ENCODE assay signal across 16 cellular contexts in genomic region chr1:86119214-86119764, GRCh38. TPM values are rescaled to one million over a fixed set of nuclear protein-coding genes. Genes with fewer than 3 reads are reported as not detected.
"Had no signal": no experiment of that assay in that cellular context is flagged by ENCODE, and none has a peak within 500 bp of the region (broad histone marks: within the 10 kb centered on the region; RNA-seq: fewer than 3 reads in every experiment).

No MANE protein-coding gene starts in this region.

- H3K27ac ChIP-seq: colonic mucosa, gastroesophageal sphincter, heart right ventricle, upper lobe of right lung had no signal

- H3K4me3 ChIP-seq: colonic mucosa, gastroesophageal sphincter, heart right ventricle, upper lobe of right lung had no signal

- DNase-seq: activated CD4-positive, CD25-positive, alpha-beta regulatory T cell; activated naive CD4-positive, alpha-beta T cell; anterior cingulate cortex; colonic mucosa; endodermal cell; heart right ventricle; left ventricle myocardium superior; retina; stimulated activated CD4-positive, alpha-beta T cell treated with anti-CD3 and anti-CD28 coated beads, Interleukin-12 subunit alpha, Interleukin-12 subunit beta, amount 100 ng/mL, for 4 hours; stimulated activated CD4-positive, alpha-beta T cell treated with anti-CD3 and anti-CD28 coated beads, Interleukin-1b, Interleukin-23, amount 100 ng/mL, for 48 hours; stimulated activated CD8-positive, alpha-beta memory T cell treated with anti-CD3 and anti-CD28 coated beads, Interleukin-4, amount 100 ng/mL, for 48 hours; stimulated activated naive CD4-positive, alpha-beta T cell; T-helper 9 cell; upper lobe of right lung had no signal

- H3K4me1 ChIP-seq: colonic mucosa, heart right ventricle, upper lobe of right lung had no signal

- H3K9me3 ChIP-seq: colonic mucosa, gastroesophageal sphincter, upper lobe of right lung had no signal

- ATAC-seq: gastroesophageal sphincter, heart right ventricle, left ventricle myocardium superior, upper lobe of right lung had no signal

- H3K36me3 ChIP-seq: colonic mucosa, gastroesophageal sphincter, heart right ventricle, upper lobe of right lung had no signal

- H3K27me3 ChIP-seq: colonic mucosa, gastroesophageal sphincter, heart right ventricle, upper lobe of right lung had no signal

RNA-seq across cellular contexts. Expression of gene COL24A1, which starts 37.3 kb away (rescaled TPM):
- total RNA-seq: activated CD8-positive, alpha-beta memory T cell treated with anti-CD3 and anti-CD28 coated beads for 36 hours had no signal
